In genomic region chr1:39250460-39251240, GRCh38 we compare ENCODE assay signal across 15 cellular contexts. TPM values are rescaled to one million over a fixed set of nuclear protein-coding genes. Genes with fewer than 3 reads are reported as not detected.
DNase-seq lines count a peak whose midpoint lies in the region; ATAC-seq and FAIRE-seq lines count a peak whose summit lies in the region.
"Had no signal": no experiment of that assay in that cellular context is flagged by ENCODE, and none has a peak within 500 bp of the region (broad histone marks: within the 10 kb centered on the region; RNA-seq: fewer than 3 reads in every experiment).

No MANE protein-coding gene starts in this region.

- no peak overlapping the region for H3K4me3 Mint-ChIP-seq in activated CD8-positive, alpha-beta memory T cell treated with anti-CD3 and anti-CD28 coated beads, Interleukin-2, amount 10 ng/mL, durations not matched to agents 7 days and 5 days
- H3K4me3 Mint-ChIP-seq: endodermal cell had no signal

- peak overlapping the region; percentile 45 for H3K27ac Mint-ChIP-seq in activated CD8-positive, alpha-beta memory T cell treated with anti-CD3 and anti-CD28 coated beads, Interleukin-2, amount 10 ng/mL, durations not matched to agents 7 days and 5 days
- H3K27ac Mint-ChIP-seq: endodermal cell had no signal

- H3K4me1 Mint-ChIP-seq in activated CD8-positive, alpha-beta memory T cell treated with anti-CD3 and anti-CD28 coated beads, Interleukin-2, amount 10 ng/mL, durations not matched to agents 7 days and 5 days: peaks cover 9% of the 10 kb centered on the region
- H3K4me1 Mint-ChIP-seq: endodermal cell had no signal

- no peaks in the 10 kb centered on the region for H3K9me3 Mint-ChIP-seq in activated CD8-positive, alpha-beta memory T cell treated with anti-CD3 and anti-CD28 coated beads, Interleukin-2, amount 10 ng/mL, durations not matched to agents 7 days and 5 days (ENCODE audit: low read depth)
- H3K9me3 Mint-ChIP-seq: endodermal cell had no signal

- FAIRE-seq in HTR-8/SVneo (lab: Jason Lieb, UNC): no peak

- no peaks in the 10 kb centered on the region for H3K27me3 Mint-ChIP-seq in activated CD8-positive, alpha-beta memory T cell treated with anti-CD3 and anti-CD28 coated beads, Interleukin-2, amount 10 ng/mL, durations not matched to agents 7 days and 5 days

- CTCF ChIA-PET in activated CD8-positive, alpha-beta memory T cell treated with anti-CD3 and anti-CD28 coated beads, Interleukin-2, amount 10 ng/mL, durations not matched to agents 7 days and 5 days (lab: Charles Lee): interaction anchor here (1.9 kb wide), 1 partner anchor 59 kb away, joined by 12 read pairs; no protein-coding TSS in a partner anchor

- no peak for DNase-seq in activated CD8-positive, alpha-beta memory T cell treated with anti-CD3 and anti-CD28 coated beads, Interleukin-2, amount 10 ng/mL, durations not matched to agents 7 days and 5 days
- no peak for DNase-seq in activated CD8-positive, alpha-beta memory T cell treated with anti-CD3 and anti-CD28 coated beads for 24 hours
- DNase-seq in M059J (ENCODE audit: low read depth) (peak; percentile 41), astrocyte of the hippocampus (ENCODE audit: low read depth, low spot score) (peak; percentile 37), kidney tubule cell (ENCODE audit: low spot score) (peak; percentile 36), HTR-8/SVneo (ENCODE audit: insufficient read length, low spot score) (no peak), NCI-H526 treated with DMSO at 0.1 percent for 48 hours (lab: John Stamatoyannopoulos, UW) (no peak)
- DNase-seq: ACHN, body of pancreas, endodermal cell, glutamatergic neuron, left colon, posterior cingulate gyrus, testis had no signal

- H3K36me3 Mint-ChIP-seq in activated CD8-positive, alpha-beta memory T cell treated with anti-CD3 and anti-CD28 coated beads, Interleukin-2, amount 10 ng/mL, durations not matched to agents 7 days and 5 days: peaks cover 27% of the 10 kb centered on the region

- ATAC-seq in activated CD8-positive, alpha-beta memory T cell treated with anti-CD3 and anti-CD28 coated beads, Interleukin-2, amount 10 ng/mL, durations not matched to agents 7 days and 5 days: no peak
- no peak for ATAC-seq in GM18873 (IDR thresholded peaks at IDR 0.05; ENCODE audit: low FRiP score, unreplicated experiment)
- ATAC-seq: body of pancreas, left colon had no signal

RNA-seq across cellular contexts. Expression of gene MACF1, which starts 46.2 kb away (rescaled TPM):
- 100 to 1,000 TPM; 319 to 488 TPM for total RNA-seq in activated CD8-positive, alpha-beta memory T cell treated with anti-CD3 and anti-CD28 coated beads, Interleukin-2, amount 10 ng/mL, durations not matched to agents 7 days and 5 days
- total RNA-seq in M059J (2014; rRNA removed; shearing (Covaris generic)): 60.0 and 113 TPM in 2 replicates

Comparison
In these comparisons a context has a peak if more than half of its experiments do, and no peak if none do; other contexts are left out.
1. DNase-seq: peak in M059J (single experiment), astrocyte of the hippocampus (single experiment) and kidney tubule cell (single experiment); none in activated CD8-positive, alpha-beta memory T cell treated with anti-CD3 and anti-CD28 coated beads, Interleukin-2, amount 10 ng/mL, durations not matched to agents 7 days and 5 days (single experiment), activated CD8-positive, alpha-beta memory T cell treated with anti-CD3 and anti-CD28 coated beads for 24 hours (single experiment), HTR-8/SVneo (single experiment) and NCI-H526 treated with DMSO at 0.1 percent for 48 hours (single experiment).